In genomic region chr21:44520326-44521300, GRCh38 we compare ENCODE assay signal across 27 cellular contexts. TPM values are rescaled to one million over a fixed set of nuclear protein-coding genes. Genes with fewer than 3 reads are reported as not detected.
DNase-seq lines count a peak whose midpoint lies in the region; ATAC-seq, FAIRE-seq and TF ChIP-seq lines count a peak whose summit lies in the region.
"Had no signal": no experiment of that assay in that cellular context is flagged by ENCODE, and none has a peak within 500 bp of the region (broad histone marks: within the 10 kb centered on the region; RNA-seq: fewer than 3 reads in every experiment).

No MANE protein-coding gene starts in this region.

- no peaks in the 10 kb centered on the region for H3K79me2 ChIP-seq in astrocyte (ENCODE audit: insufficient read depth, low read length)

- no peaks in the 10 kb centered on the region for H4K20me1 ChIP-seq in astrocyte (ENCODE audit: insufficient read depth, low read length)

- H3K4me1 Mint-ChIP-seq in astrocyte (ENCODE audit: low read depth, unreplicated experiment), result peaks cover 4% of the 10 kb centered on the region
- peaks cover 25% of the 10 kb centered on the region for H3K4me1 Mint-ChIP-seq in nephron progenitor cell
- H3K4me1 Mint-ChIP-seq: activated naive CD4-positive, alpha-beta T cell treated with anti-CD3 and anti-CD28 coated beads, Interleukin-2, amount 10 ng/mL, durations not matched to agents 7 days and 5 days; memory B cell; naive B cell had no signal

- H3K27me3 Mint-ChIP-seq in astrocyte (ENCODE audit: low read depth, unreplicated experiment) (peaks cover 36% of the 10 kb centered on the region), nephron progenitor cell (ENCODE audit: low read depth, poor library complexity) (peaks cover 11% of the 10 kb centered on the region)
- H3K27me3 Mint-ChIP-seq: activated CD8-positive, alpha-beta T cell treated with anti-CD3 and anti-CD28 coated beads for 36 hours; activated T-cell treated with anti-CD3 and anti-CD28 coated beads, Interleukin-2, amount 50 U/mL, for 24 hours had no signal

- H3K27me3 ChIP-seq in BE2C (no peaks in the 10 kb centered on the region), astrocyte (ENCODE audit: insufficient read depth, low read length) (no peaks in the 10 kb centered on the region), lower lobe of right lung (ENCODE audit: low read depth) (peaks cover 8% of the 10 kb centered on the region)
- H3K27me3 ChIP-seq: pancreas had no signal

- no peaks in the 10 kb centered on the region for H3K4me1 ChIP-seq in BE2C
- no peaks in the 10 kb centered on the region for H3K4me1 ChIP-seq in astrocyte (ENCODE audit: insufficient read depth, low read length)
- no peaks in the 10 kb centered on the region for H3K4me1 ChIP-seq in lower lobe of right lung
- H3K4me1 ChIP-seq: esophagus muscularis mucosa, gastrocnemius medialis, pancreas had no signal

- peaks cover 4% of the 10 kb centered on the region; the same call in 1 of the 2 replicates for H3K9me3 ChIP-seq in BE2C
- peaks cover 24% of the 10 kb centered on the region for H3K9me3 ChIP-seq in astrocyte (ENCODE audit: insufficient read depth, low read depth, low read length)
- H3K9me3 ChIP-seq in lower lobe of right lung, result no peaks in the 10 kb centered on the region
- H3K9me3 ChIP-seq: esophagus muscularis mucosa, gastrocnemius medialis, pancreas had no signal

- peak; percentile 4 for DNase-seq in BE2C
- no peak for DNase-seq in astrocyte (ENCODE audit: low read depth)
- peak; percentile 37 for DNase-seq in lower lobe of right lung
- DNase-seq in HUDEP-2 (lab: John Stamatoyannopoulos, UW; ENCODE audit: unreplicated experiment in 76 of 76), result no peak
- DNase-seq in nephron progenitor cell, result no peak
- no peak for DNase-seq in cerebellar cortex (ENCODE audit: low spot score)
- DNase-seq: activated CD8-positive, alpha-beta T cell treated with anti-CD3 and anti-CD28 coated beads for 36 hours; activated T-cell treated with anti-CD3 and anti-CD28 coated beads, Interleukin-2, amount 50 U/mL, for 24 hours; anterior cingulate cortex; cerebellar nuclear complex; effector CD8-positive, alpha-beta T cell; gastrocnemius medialis; naive B cell; NCI-H446 treated with DMSO at 0.1 percent for 48 hours; T-helper 9 cell had no signal

- H3K36me3 ChIP-seq in BE2C, result no peaks in the 10 kb centered on the region
- no peaks in the 10 kb centered on the region for H3K36me3 ChIP-seq in astrocyte (ENCODE audit: insufficient read depth, low read length)
- no peaks in the 10 kb centered on the region for H3K36me3 ChIP-seq in lower lobe of right lung
- H3K36me3 ChIP-seq: esophagus muscularis mucosa, gastrocnemius medialis, pancreas had no signal

- TF ChIP-seq CTCF in BE2C (IDR thresholded peaks at IDR 0.05; ENCODE audit: low read depth, low read length) (no peak), astrocyte (IDR thresholded peaks at IDR 0.05; ENCODE audit: insufficient read depth, low read depth, low read length) (no peak), lower lobe of right lung (IDR thresholded peaks at IDR 0.05) (no peak), nephron progenitor cell (IDR thresholded peaks at IDR 0.05) (no peak)

- H3K27ac ChIP-seq in astrocyte (ENCODE audit: low read depth, low read length) (no peak overlapping the region), lower lobe of right lung (no peak overlapping the region)
- H3K27ac ChIP-seq: C4-2B, esophagus muscularis mucosa, gastrocnemius medialis, pancreas had no signal

- ATAC-seq in lower lobe of right lung, result peak in 1 of 2 donors; percentile 9
- ATAC-seq: activated CD4-positive, CD25-positive, alpha-beta regulatory T cell treated with anti-CD3 and anti-CD28 coated beads, Interleukin-2, amount 50 U/mL, for 24 hours; activated CD8-positive, alpha-beta T cell treated with anti-CD3 and anti-CD28 coated beads for 36 hours; gastrocnemius medialis; HCT116; Panc1; pancreas; SK-N-SH treated with all-trans-retinoic acid at 6 μM for 48 hours; stimulated activated effector memory CD8-positive, alpha-beta T cell treated with anti-CD3 and anti-CD28 coated beads, Interleukin-12 subunit alpha, Interleukin-12 subunit beta, amount 100 ng/mL, for 72 hours had no signal

- H3K36me3 Mint-ChIP-seq in astrocyte (ENCODE audit: low read depth, unreplicated experiment) (peaks cover 4% of the 10 kb centered on the region), nephron progenitor cell (ENCODE audit: low read depth) (peaks cover 4% of the 10 kb centered on the region)
- H3K36me3 Mint-ChIP-seq: activated naive CD4-positive, alpha-beta T cell treated with anti-CD3 and anti-CD28 coated beads, Interleukin-2, amount 10 ng/mL, durations not matched to agents 7 days and 5 days; memory B cell; naive B cell; stimulated activated effector memory CD8-positive, alpha-beta T cell treated with anti-CD3 and anti-CD28 coated beads, Interleukin-12 subunit alpha, Interleukin-12 subunit beta, amount 100 ng/mL, for 72 hours had no signal

- H3K9me3 Mint-ChIP-seq in astrocyte (ENCODE audit: unreplicated experiment) (peaks cover 22% of the 10 kb centered on the region), nephron progenitor cell (no peaks in the 10 kb centered on the region)
- H3K9me3 Mint-ChIP-seq: activated CD8-positive, alpha-beta T cell treated with anti-CD3 and anti-CD28 coated beads for 36 hours; activated naive CD4-positive, alpha-beta T cell treated with anti-CD3 and anti-CD28 coated beads, Interleukin-2, amount 10 ng/mL, durations not matched to agents 7 days and 5 days; activated T-cell treated with anti-CD3 and anti-CD28 coated beads, Interleukin-2, amount 50 U/mL, for 24 hours; memory B cell had no signal

- H3K4me3 ChIP-seq in BE2C (ENCODE audit: low read depth, low read length), result no peak overlapping the region
- no peak overlapping the region for H3K4me3 ChIP-seq in astrocyte (ENCODE audit: insufficient read depth, low read depth, low read length)
- no peak overlapping the region for H3K4me3 ChIP-seq in lower lobe of right lung
- H3K4me3 ChIP-seq: esophagus muscularis mucosa, gastrocnemius medialis, pancreas had no signal

- no peak overlapping the region for H3K4me3 Mint-ChIP-seq in astrocyte (ENCODE audit: unreplicated experiment)
- no peak overlapping the region for H3K4me3 Mint-ChIP-seq in nephron progenitor cell
- H3K4me3 Mint-ChIP-seq: activated CD8-positive, alpha-beta T cell treated with anti-CD3 and anti-CD28 coated beads for 36 hours; activated naive CD4-positive, alpha-beta T cell treated with anti-CD3 and anti-CD28 coated beads, Interleukin-2, amount 10 ng/mL, durations not matched to agents 7 days and 5 days; activated T-cell treated with anti-CD3 and anti-CD28 coated beads, Interleukin-2, amount 50 U/mL, for 24 hours; memory B cell; naive B cell; stimulated activated effector memory CD8-positive, alpha-beta T cell treated with anti-CD3 and anti-CD28 coated beads, Interleukin-12 subunit alpha, Interleukin-12 subunit beta, amount 100 ng/mL, for 72 hours had no signal

- H3K4me2 ChIP-seq in astrocyte (ENCODE audit: low read length), result no peak overlapping the region

- no peak overlapping the region for H3K9ac ChIP-seq in astrocyte (ENCODE audit: low read length)

- FAIRE-seq in astrocyte (lab: Jason Lieb, UNC), result no peak
- FAIRE-seq: keratinocyte, pancreas had no signal

- intact Hi-C loops in lower lobe of right lung (cut with DNase I), result no loop called here

- H3K27ac Mint-ChIP-seq in astrocyte (ENCODE audit: unreplicated experiment), result peak overlapping the region; percentile 37
- H3K27ac Mint-ChIP-seq in nephron progenitor cell, result no peak overlapping the region
- H3K27ac Mint-ChIP-seq: activated CD8-positive, alpha-beta T cell treated with anti-CD3 and anti-CD28 coated beads for 36 hours; activated naive CD4-positive, alpha-beta T cell treated with anti-CD3 and anti-CD28 coated beads, Interleukin-2, amount 10 ng/mL, durations not matched to agents 7 days and 5 days; activated T-cell treated with anti-CD3 and anti-CD28 coated beads, Interleukin-2, amount 50 U/mL, for 24 hours; memory B cell; naive B cell; stimulated activated effector memory CD8-positive, alpha-beta T cell treated with anti-CD3 and anti-CD28 coated beads, Interleukin-12 subunit alpha, Interleukin-12 subunit beta, amount 100 ng/mL, for 72 hours had no signal

- H2AFZ ChIP-seq in astrocyte (ENCODE audit: low read depth, low read length), result no peak overlapping the region

RNA-seq across cellular contexts. Expression of gene KRTAP10-1, which starts 19.4 kb away (rescaled TPM):
- not detected for polyA plus RNA-seq in BE2C (2012; ENCODE audit: insufficient read depth, insufficient read length, low read depth)
- total RNA-seq in astrocyte (not detected in 2 replicates), lower lobe of right lung (not detected)
- total RNA-seq: activated CD8-positive, alpha-beta T cell treated with anti-CD3 and anti-CD28 coated beads for 36 hours; esophagus muscularis mucosa; gastrocnemius medialis; pancreas; temporal lobe had no signal
- polyA plus RNA-seq: keratinocyte, pancreas had no signal

RNA-seq across cellular contexts. Expression of gene KRTAP10-2, which starts 30.7 kb away (rescaled TPM):
- not detected for polyA plus RNA-seq in BE2C (2012; ENCODE audit: insufficient read depth, insufficient read length, low read depth)
- total RNA-seq in astrocyte (not detected in 2 replicates), lower lobe of right lung (not detected)
- total RNA-seq: activated CD8-positive, alpha-beta T cell treated with anti-CD3 and anti-CD28 coated beads for 36 hours; esophagus muscularis mucosa; gastrocnemius medialis; pancreas; temporal lobe had no signal
- polyA plus RNA-seq: keratinocyte, pancreas had no signal

RNA-seq across cellular contexts. Expression of gene KRTAP10-3, which starts 38.0 kb away (rescaled TPM):
- not detected for polyA plus RNA-seq in BE2C (2012; ENCODE audit: insufficient read depth, insufficient read length, low read depth)
- not detected in 2 replicates for total RNA-seq in astrocyte
- total RNA-seq in lower lobe of right lung, result not detected
- total RNA-seq: activated CD8-positive, alpha-beta T cell treated with anti-CD3 and anti-CD28 coated beads for 36 hours; esophagus muscularis mucosa; gastrocnemius medialis; pancreas; temporal lobe had no signal
- polyA plus RNA-seq: keratinocyte, pancreas had no signal

RNA-seq across cellular contexts. Expression of gene KRTAP10-4, which starts 52.9 kb away (rescaled TPM):
- polyA plus RNA-seq in BE2C (2012; ENCODE audit: insufficient read depth, insufficient read length, low read depth), result not detected
- total RNA-seq in astrocyte (not detected in 2 replicates), lower lobe of right lung (not detected)
- total RNA-seq: activated CD8-positive, alpha-beta T cell treated with anti-CD3 and anti-CD28 coated beads for 36 hours; esophagus muscularis mucosa; gastrocnemius medialis; pancreas; temporal lobe had no signal
- polyA plus RNA-seq: keratinocyte, pancreas had no signal

RNA-seq across cellular contexts. Expression of gene KRTAP10-5, which starts 59.8 kb away (rescaled TPM):
- polyA plus RNA-seq in BE2C (2012; ENCODE audit: insufficient read depth, insufficient read length, low read depth), result not detected
- total RNA-seq in astrocyte, result not detected in 2 replicates
- not detected for total RNA-seq in lower lobe of right lung
- total RNA-seq: activated CD8-positive, alpha-beta T cell treated with anti-CD3 and anti-CD28 coated beads for 36 hours; esophagus muscularis mucosa; gastrocnemius medialis; pancreas; temporal lobe had no signal
- polyA plus RNA-seq: keratinocyte, pancreas had no signal

Comparison
In these comparisons a context has a peak if more than half of its experiments do, and no peak if none do; other contexts are left out.
1. DNase-seq: peak in BE2C (single experiment) and lower lobe of right lung (single experiment); none in astrocyte (single experiment), HUDEP-2 (0 of 76), nephron progenitor cell (single experiment) and cerebellar cortex (single experiment).